In genomic region chr6:26588965-26589364, GRCh38 we compare ENCODE assay signal across 11 cellular contexts.
"Had no signal": no experiment of that assay in that cellular context is flagged by ENCODE, and none has a peak within 500 bp of the region (broad histone marks: within the 10 kb centered on the region; RNA-seq: fewer than 3 reads in every experiment).

No MANE protein-coding gene starts in this region.

- H3K4me3 ChIP-seq: GM23248, GM23338, HAP-1 had no signal

- H3K9me3 ChIP-seq: HAP-1 had no signal

- FAIRE-seq: H1, H54 had no signal

- DNase-seq: GM23248, GOT3, H7, H9, HCEC 1CT, HFFc6 had no signal

- ATAC-seq: GM23338, HCT116 had no signal

- H2AFZ ChIP-seq: GM23248, GM23338 had no signal

- H3K27ac ChIP-seq: GM23248 had no signal

- H3K4me2 ChIP-seq: GM23338 had no signal

- H3K9ac ChIP-seq: GM23248 had no signal

- H3K36me3 ChIP-seq: HAP-1 had no signal
